Comparison of ENCODE assay signal across 8 cellular contexts in the genomic region with DNA sequence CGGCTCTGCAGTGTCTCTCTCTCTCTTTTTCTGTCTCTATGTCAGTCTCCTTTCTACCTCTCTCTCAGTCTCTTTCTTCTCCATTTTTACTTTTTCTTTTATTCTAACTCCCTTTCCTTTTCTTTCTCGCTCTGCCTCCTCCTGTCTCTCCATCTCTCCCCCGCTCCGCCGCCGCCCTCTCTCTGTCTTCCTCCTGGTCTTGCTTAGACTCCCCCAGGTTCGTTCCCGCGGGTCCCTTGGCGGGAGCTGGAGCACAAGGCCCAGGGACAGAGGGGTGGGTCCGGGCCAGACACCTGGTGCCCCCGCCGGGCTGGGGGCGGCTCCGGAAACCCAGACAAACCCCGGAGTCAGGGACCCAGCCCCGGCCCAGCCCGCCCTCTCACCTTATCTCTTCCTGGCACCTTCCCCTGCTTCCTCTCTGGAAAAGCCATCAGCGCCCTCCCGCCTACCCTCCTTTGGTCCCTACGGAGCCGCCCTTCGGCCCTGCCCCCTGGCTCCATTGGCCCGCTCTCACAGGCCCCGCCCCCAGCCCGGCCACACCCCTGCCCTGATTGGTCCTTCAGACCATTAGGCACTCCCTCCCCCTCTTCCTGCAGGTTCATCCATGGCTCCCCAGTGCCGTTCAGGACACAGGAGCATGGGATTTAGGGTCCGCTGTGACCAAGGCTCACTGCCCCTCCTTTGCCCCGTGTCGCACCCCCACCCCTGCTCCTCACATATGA. TPM values are rescaled to one million over a fixed set of nuclear protein-coding genes. Genes with fewer than 3 reads are reported as not detected.
DNase-seq lines count a peak whose midpoint lies in the region; ATAC-seq, FAIRE-seq and TF ChIP-seq lines count a peak whose summit lies in the region.

No MANE protein-coding gene starts in this region.

- FAIRE-seq in bronchial epithelial cell (lab: Jason Lieb, UNC) = no peak

- H3K27me3 ChIP-seq in bronchial epithelial cell (ENCODE audit: control insufficient read depth, insufficient read depth, low read length) = no peaks in the 10 kb centered on the region

- TF ChIP-seq CTCF in bronchial epithelial cell (IDR thresholded peaks at IDR 0.05; ENCODE audit: insufficient read depth, low read length, severe bottlenecking) = no peak

- H3K36me3 ChIP-seq in bronchial epithelial cell (ENCODE audit: control insufficient read depth, insufficient read depth, low read length) = peaks cover 28% of the 10 kb centered on the region

- no peak for ATAC-seq in HG03139 (IDR thresholded peaks at IDR 0.05; ENCODE audit: unreplicated experiment)
- ATAC-seq in HG03565 (IDR thresholded peaks at IDR 0.05; ENCODE audit: unreplicated experiment) = no peak

- DNase-seq in HPDE6-E6E7 (ENCODE audit: extremely low spot score) = peak; percentile 48
- DNase-seq in SKM-1 (lab: John Stamatoyannopoulos, UW; ENCODE audit: unreplicated experiment) = peak; percentile 25
- DNase-seq in bronchial epithelial cell (ENCODE audit: low read depth) = peak; percentile 44
- peak; percentile 74 for DNase-seq in left kidney (ENCODE audit: low read depth, low spot score)
- DNase-seq in stimulated activated CD4-positive, alpha-beta T cell treated with anti-CD3 and anti-CD28 coated beads, TNF-alpha, amount 100 ng/mL, for 48 hours (ENCODE audit: low read depth in 3 of 3) = peak; percentile 37 to 70 (median 55)
- DNase-seq in hippocampal formation (lab: John Stamatoyannopoulos, UW) = no peak

- peak overlapping the region; percentile 35 for H3K4me3 ChIP-seq in bronchial epithelial cell (ENCODE audit: low read depth, low read length)

RNA-seq across cellular contexts. Expression of a gene that starts 15.4 kb away (rescaled TPM):
- 112 and 121 TPM in 2 replicates for total RNA-seq in bronchial epithelial cell

RNA-seq across cellular contexts. Expression of a gene that starts 16.7 kb away (rescaled TPM):
- 53.4 and 67.5 TPM in 2 replicates for total RNA-seq in bronchial epithelial cell

RNA-seq across cellular contexts. Expression of a gene that starts 48.5 kb away (rescaled TPM):
- total RNA-seq in bronchial epithelial cell = 149 and 175 TPM in 2 replicates

Comparison
In these comparisons a context has a peak if more than half of its experiments do, and no peak if none do; other contexts are left out.
1. DNase-seq: peak in HPDE6-E6E7 (single experiment), SKM-1 (single experiment), bronchial epithelial cell (single experiment), left kidney (single experiment) and stimulated activated CD4-positive, alpha-beta T cell treated with anti-CD3 and anti-CD28 coated beads, TNF-alpha, amount 100 ng/mL, for 48 hours (3 of 3); none in hippocampal formation (0 of 2).